Comparison of ENCODE assay signal across 12 cellular contexts in the genomic region with DNA sequence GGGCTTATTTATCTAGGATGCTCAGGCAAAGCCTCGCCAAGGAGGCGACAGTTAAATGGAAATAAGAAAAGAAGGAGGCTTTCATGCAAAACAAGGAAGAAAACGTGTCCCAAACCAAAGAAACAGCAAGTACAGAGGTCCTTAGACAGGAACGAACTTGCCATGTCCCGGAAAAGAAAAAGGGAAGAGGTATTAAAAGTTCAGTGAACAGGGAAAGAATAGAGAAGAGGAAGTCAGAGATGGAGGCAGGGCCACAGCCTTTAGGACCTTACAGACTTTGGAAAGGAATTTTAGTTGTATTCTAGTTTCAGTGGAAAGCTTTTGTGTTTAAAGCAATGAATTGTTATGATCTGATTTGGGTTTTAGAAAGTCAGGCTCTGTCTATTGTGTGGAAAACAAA. TPM values are rescaled to one million over a fixed set of nuclear protein-coding genes. Genes with fewer than 3 reads are reported as not detected.
DNase-seq lines count a peak whose midpoint lies in the region; ATAC-seq, FAIRE-seq and TF ChIP-seq lines count a peak whose summit lies in the region.
"Had no signal": no experiment of that assay in that cellular context is flagged by ENCODE, and none has a peak within 500 bp of the region (broad histone marks: within the 10 kb centered on the region; RNA-seq: fewer than 3 reads in every experiment).

No MANE protein-coding gene starts in this region.

- no peaks in the 10 kb centered on the region for H3K9me3 ChIP-seq in right atrium auricular region
- H3K9me3 ChIP-seq in keratinocyte (ENCODE audit: control insufficient read depth, low read depth, low read length) = no peaks in the 10 kb centered on the region

- FAIRE-seq in keratinocyte (lab: Jason Lieb, UNC) = no peak

- POLR2A ChIA-PET in RWPE1 (lab: Yijun Ruan, JAX; ENCODE audit: low non-redundant PET) = no interaction called here

- peak overlapping the region; percentile 22 for H3K4me2 ChIP-seq in keratinocyte (ENCODE audit: control insufficient read depth, extremely low read depth, insufficient read depth, low read depth, low read length)

- peak; percentile 41 for ATAC-seq in left ventricle myocardium superior
- no peak for ATAC-seq in HG03460 (IDR thresholded peaks at IDR 0.05; ENCODE audit: unreplicated experiment)
- ATAC-seq: SK-N-SH treated with all-trans-retinoic acid at 6 μM for 48 hours had no signal

- no peaks in the 10 kb centered on the region for H3K4me1 ChIP-seq in right atrium auricular region
- peaks cover 15% of the 10 kb centered on the region for H3K4me1 ChIP-seq in keratinocyte (ENCODE audit: control insufficient read depth, extremely low read depth, insufficient read depth, low read length)
- H3K4me1 ChIP-seq in urinary bladder (ENCODE audit: insufficient read depth) = no peaks in the 10 kb centered on the region

- intact Hi-C loops in left ventricle myocardium superior (cut with micrococcal nuclease) = no loop called here

- DNase-seq in left ventricle myocardium superior (no peak), right atrium auricular region (ENCODE audit: low spot score) (no peak), UCSD-AML1 (lab: John Stamatoyannopoulos, UW; ENCODE audit: unreplicated experiment) (peak; percentile 7), keratinocyte (ENCODE audit: low read depth, low spot score) (no peak), RWPE1 (ENCODE audit: low spot score) (no peak)
- DNase-seq in NK-92 treated with Interleukin-12 subunit alpha and Interleukin-12 subunit beta, amount 100 ng/mL, for 24 hours (lab: John Stamatoyannopoulos, UW) = no peak
- DNase-seq: activated CD4-positive, CD25-positive, alpha-beta regulatory T cell; dermis blood vessel endothelial cell; NCI-H1048 had no signal

- H3K79me2 ChIP-seq in keratinocyte (ENCODE audit: control insufficient read depth, insufficient read depth, low read length) = no peaks in the 10 kb centered on the region

- H3K9ac ChIP-seq in keratinocyte (ENCODE audit: control insufficient read depth, extremely low read depth, insufficient read depth, low read length) = no peak overlapping the region

- CTCF ChIA-PET in RWPE1 (lab: Yijun Ruan, JAX) = no interaction called here

- WGBS in urinary bladder = 77% methylated on average over 5 of the region's 5 CpGs

- H3K27me3 ChIP-seq in right atrium auricular region (no peaks in the 10 kb centered on the region), keratinocyte (ENCODE audit: control insufficient read depth, extremely low read depth, insufficient read depth, low read length) (no peaks in the 10 kb centered on the region)

- H3K27ac ChIP-seq in right atrium auricular region (peak overlapping the region in 1 of 2 donors; percentile 5), keratinocyte (ENCODE audit: control insufficient read depth, insufficient read depth, low read length) (no peak overlapping the region), urinary bladder (ENCODE audit: low read depth) (peak overlapping the region; percentile 2), RWPE1 (no peak overlapping the region)

- dilution Hi-C loops in keratinocyte (cut with MboI; ENCODE audit: extremely low pct_ligation_motif_present, low sequenced_read_pairs) = no loop called here

- no peaks in the 10 kb centered on the region for H3K36me3 ChIP-seq in right atrium auricular region
- H3K36me3 ChIP-seq in keratinocyte (ENCODE audit: control insufficient read depth in 2 of 2, extremely low read depth in 1 of 2, insufficient read depth in 2 of 2, low read length in 2 of 2) = no peaks in the 10 kb centered on the region
- peaks cover 3% of the 10 kb centered on the region for H3K36me3 ChIP-seq in urinary bladder (ENCODE audit: insufficient read depth)

- no peaks in the 10 kb centered on the region for H3K9me1 ChIP-seq in keratinocyte (ENCODE audit: control insufficient read depth, extremely low read depth, insufficient read depth, low read length)

- H2AFZ ChIP-seq in keratinocyte (ENCODE audit: control insufficient read depth, low read length) = peak overlapping the region; percentile 70

- H4K20me1 ChIP-seq in keratinocyte (ENCODE audit: control insufficient read depth, extremely low read depth, insufficient read depth, low read length) = no peaks in the 10 kb centered on the region

- H3K4me3 ChIP-seq in right atrium auricular region (no peak overlapping the region), keratinocyte (ENCODE audit: control insufficient read depth in 2 of 3, extremely low read depth in 1 of 3, insufficient read depth in 2 of 3, low read depth in 1 of 3, low read length in 3 of 3) (peak overlapping the region in 1 of 3 experiments; percentile 7), urinary bladder (ENCODE audit: low read depth, low read length) (no peak overlapping the region)

- TF ChIP-seq CTCF in right atrium auricular region (IDR thresholded peaks at IDR 0.05) (no peak), keratinocyte (optimal IDR thresholded peaks at IDR 0.05 in 1 of 3, IDR thresholded peaks at IDR 0.05 in 1 of 3, conservative IDR thresholded peaks at IDR 0.05 in 1 of 3; ENCODE audit: extremely low read depth in 1 of 3, insufficient read depth in 2 of 3, low read length in 3 of 3) (no peak), RWPE1 (conservative IDR thresholded peaks at IDR 0.05; ENCODE audit: low read depth) (no peak)

RNA-seq across cellular contexts. Expression of a gene that starts 22.1 kb away (rescaled TPM):
- total RNA-seq in left ventricle myocardium superior = 6.1 TPM
- 1 to 10 TPM; 6.0 to 6.5 TPM for total RNA-seq in right atrium auricular region
- 7.1 to 12.3 TPM (median 8.2 TPM) in 3 replicates for polyA plus RNA-seq in keratinocyte
- 1.3 TPM for polyA plus RNA-seq in keratinocyte (2011; ENCODE audit: low read depth)
- polyA plus RNA-seq in keratinocyte (2011; cell fraction: cytosol; rRNA removed) = 2.3 and 5.5 TPM in 2 replicates
- 13.3 and 14.6 TPM in 2 replicates for polyA plus RNA-seq in keratinocyte (2011; cell fraction: nucleus; rRNA removed)
- polyA plus RNA-seq in keratinocyte (2012; ENCODE audit: low replicate concordance) = 3.6 and 4.3 TPM in 2 replicates
- polyA minus RNA-seq in keratinocyte = 12.6 to 57.2 TPM (median 43.7 TPM) in 3 replicates
- polyA minus RNA-seq in keratinocyte (2011; cell fraction: cytosol; rRNA and poly(A)+ RNA removed) = 12.3 TPM
- polyA minus RNA-seq in keratinocyte (2011; cell fraction: nucleus; rRNA and poly(A)+ RNA removed) = 33.8 and 72.4 TPM in 2 replicates
- 56.4 TPM for total RNA-seq in urinary bladder
- polyA plus RNA-seq in urinary bladder = 2.4 TPM
